Comparison of ENCODE assay signal across 30 cellular contexts in genomic region chr15:74821790-74822158, GRCh38. TPM values are rescaled to one million over a fixed set of nuclear protein-coding genes. Genes with fewer than 3 reads are reported as not detected.
"Had no signal": no experiment of that assay in that cellular context is flagged by ENCODE, and none has a peak within 500 bp of the region (broad histone marks: within the 10 kb centered on the region; RNA-seq: fewer than 3 reads in every experiment).

No MANE protein-coding gene starts in this region.

- DNase-seq: activated CD4-positive, alpha-beta T cell treated with anti-CD3 and anti-CD28 coated beads for 36 hours; activated CD4-positive, alpha-beta T cell treated with anti-CD3 and anti-CD28 coated beads, Interleukin-2, amount 50 U/mL, for 4 hours; activated CD8-positive, alpha-beta memory T cell treated with anti-CD3 and anti-CD28 coated beads for 24 hours; activated CD8-positive, alpha-beta memory T cell treated with anti-CD3 and anti-CD28 coated beads, Interleukin-2, amount 50 U/mL, for 4 hours; activated T-cell treated with anti-CD3 and anti-CD28 coated beads, Interleukin-2, amount 50 U/mL, for 24 hours; colonic mucosa; dorsolateral prefrontal cortex; effector memory CD8-positive, alpha-beta T cell; foreskin melanocyte; hippocampal formation; kidney glomerular epithelial cell; midbrain; natural killer cell; psoas muscle; sigmoid colon; stimulated activated CD4-positive, alpha-beta T cell treated with anti-CD3 and anti-CD28 coated beads, Interleukin-15, amount 100 ng/mL, for 24 hours; T-helper 9 cell; testis; uterus had no signal

- H3K36me3 ChIP-seq: breast epithelium, colonic mucosa, pancreas, sigmoid colon, uterus had no signal

- H3K27me3 ChIP-seq: colonic mucosa, pancreas, testis, uterus had no signal

- H3K36me3 Mint-ChIP-seq: activated naive CD8-positive, alpha-beta T cell; natural killer cell; stimulated activated naive B cell treated with anti-CD40 and anti-IgM and Interleukin-4, amounts not matched to agents 10 μg/mL and 1 μg/mL and 100 μg/mL, for 72 hours had no signal

- H3K9me3 Mint-ChIP-seq: activated B cell treated with CpG ODN at 0.5 μM for 24 hours; activated T-cell treated with anti-CD3 and anti-CD28 coated beads, Interleukin-2, amount 50 U/mL, for 24 hours; activated T-helper 17 cell treated with anti-CD3 and anti-CD28 coated beads, Interleukin-2, amount 50 U/mL, for 72 hours; effector memory CD8-positive, alpha-beta T cell; natural killer cell; stimulated activated naive B cell treated with anti-CD40 and anti-IgM and Interleukin-4, amounts not matched to agents 10 μg/mL and 1 μg/mL and 100 μg/mL, for 72 hours had no signal

- H3K4me3 ChIP-seq: breast epithelium, colonic mucosa, dorsolateral prefrontal cortex, pancreas, psoas muscle, sigmoid colon, smooth muscle cell, testis, uterus had no signal

- H3K4me3 Mint-ChIP-seq: activated CD4-positive, alpha-beta T cell treated with anti-CD3 and anti-CD28 coated beads for 36 hours; activated naive CD8-positive, alpha-beta T cell; activated T-cell treated with anti-CD3 and anti-CD28 coated beads, Interleukin-2, amount 50 U/mL, for 24 hours; activated T-helper 17 cell treated with anti-CD3 and anti-CD28 coated beads, Interleukin-2, amount 50 U/mL, for 72 hours; effector memory CD8-positive, alpha-beta T cell; natural killer cell had no signal

- H3K4me2 ChIP-seq: smooth muscle cell had no signal

- H3K27ac ChIP-seq: breast epithelium, colonic mucosa, pancreas, psoas muscle, sigmoid colon, testis, uterus had no signal

- H3K27ac Mint-ChIP-seq: activated CD4-positive, alpha-beta T cell treated with anti-CD3 and anti-CD28 coated beads for 36 hours; activated naive CD8-positive, alpha-beta T cell; activated T-cell treated with anti-CD3 and anti-CD28 coated beads, Interleukin-2, amount 50 U/mL, for 24 hours; activated T-helper 17 cell treated with anti-CD3 and anti-CD28 coated beads, Interleukin-2, amount 50 U/mL, for 72 hours; effector memory CD8-positive, alpha-beta T cell; natural killer cell; stimulated activated naive B cell treated with anti-CD40 and anti-IgM and Interleukin-4, amounts not matched to agents 10 μg/mL and 1 μg/mL and 100 μg/mL, for 72 hours had no signal

- H3K9me3 ChIP-seq: breast epithelium, colonic mucosa, pancreas, psoas muscle, sigmoid colon, testis, uterus had no signal

- H3K4me1 ChIP-seq: breast epithelium, pancreas, psoas muscle, uterus had no signal

- H3K27me3 Mint-ChIP-seq: activated T-helper 17 cell treated with anti-CD3 and anti-CD28 coated beads, Interleukin-2, amount 50 U/mL, for 72 hours had no signal

RNA-seq across cellular contexts. Expression of gene CPLX3, which starts 4.7 kb away (rescaled TPM):
- total RNA-seq: astrocyte, colonic mucosa, endothelial cell of umbilical vein, esophagus mucosa, liver, pancreas, uterus had no signal
- polyA plus RNA-seq: endothelial cell of umbilical vein, liver, smooth muscle cell had no signal

RNA-seq across cellular contexts. Expression of gene LMAN1L, which starts 9.1 kb away (rescaled TPM):
- total RNA-seq: colonic mucosa, endothelial cell of umbilical vein, esophagus mucosa, smooth muscle cell had no signal
- polyA plus RNA-seq: endothelial cell of umbilical vein, liver, pancreas, psoas muscle, smooth muscle cell had no signal
